10 cellular contexts compared by ENCODE assay signal in the genomic region with DNA sequence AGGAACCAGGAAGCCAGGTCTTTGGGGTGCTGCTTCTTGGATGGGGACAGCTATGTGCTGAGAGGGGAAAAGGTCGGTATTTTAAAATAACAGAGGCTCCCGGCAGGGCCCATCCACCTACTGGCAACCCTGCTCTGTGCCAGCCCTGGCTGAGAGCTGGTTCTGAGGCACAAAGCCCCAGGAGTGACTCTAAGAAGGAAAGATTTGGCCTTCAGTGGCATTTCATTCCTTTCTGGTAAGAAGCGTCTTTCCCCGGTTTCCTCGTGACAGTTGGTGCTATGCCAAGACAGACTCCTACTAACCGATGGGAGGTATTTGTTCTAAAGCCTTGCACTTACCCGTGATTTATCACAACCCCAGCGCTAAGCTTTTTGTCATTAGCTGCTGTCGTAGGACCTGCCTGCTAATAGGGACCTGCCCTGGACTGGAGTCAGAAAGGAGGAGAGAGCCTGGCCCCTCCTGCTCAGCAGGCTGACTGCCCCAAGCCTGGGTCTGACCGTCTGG.
DNase-seq lines count a peak whose midpoint lies in the region; ATAC-seq, FAIRE-seq and TF ChIP-seq lines count a peak whose summit lies in the region.
"Had no signal": no experiment of that assay in that cellular context is flagged by ENCODE, and none has a peak within 500 bp of the region (broad histone marks: within the 10 kb centered on the region; RNA-seq: fewer than 3 reads in every experiment).

No MANE protein-coding gene starts in this region.

- H3K4me3 Mint-ChIP-seq in activated naive CD4-positive, alpha-beta T cell treated with anti-CD3 and anti-CD28 coated beads for 36 hours: no peak overlapping the region
- H3K4me3 Mint-ChIP-seq: neural crest cell had no signal

- intact Hi-C loops in activated naive CD4-positive, alpha-beta T cell treated with anti-CD3 and anti-CD28 coated beads for 36 hours (cut with micrococcal nuclease): no loop called here

- H3K9me3 Mint-ChIP-seq in activated naive CD4-positive, alpha-beta T cell treated with anti-CD3 and anti-CD28 coated beads for 36 hours: no peaks in the 10 kb centered on the region
- H3K9me3 Mint-ChIP-seq: neural crest cell had no signal

- no peak overlapping the region for H3K27ac Mint-ChIP-seq in activated naive CD4-positive, alpha-beta T cell treated with anti-CD3 and anti-CD28 coated beads for 36 hours

- no peak for FAIRE-seq in urothelium cell line (lab: Jason Lieb, UNC)

- peak; percentile 26 to 28 for DNase-seq in SHP77 (lab: John Stamatoyannopoulos, UW)
- no peak for DNase-seq in SHP77 treated with DMSO at 0.1 percent for 48 hours (lab: John Stamatoyannopoulos, UW)
- peak; percentile 71 to 74 for DNase-seq in cardiac fibroblast (ENCODE audit: low read depth in 2 of 2)
- DNase-seq in medulla oblongata (ENCODE audit: extremely low spot score): peak; percentile 72
- DNase-seq in urothelium cell line (ENCODE audit: low spot score): peak; percentile 30
- no peak for DNase-seq in activated naive CD4-positive, alpha-beta T cell treated with anti-CD3 and anti-CD28 coated beads for 36 hours
- DNase-seq in NCI-H1694 (lab: John Stamatoyannopoulos, UW): no peak
- DNase-seq: stimulated activated CD8-positive, alpha-beta memory T cell treated with anti-CD3 and anti-CD28 coated beads, Interleukin-4, amount 100 ng/mL, for 48 hours had no signal

- no peak overlapping the region for H3K4me3 ChIP-seq in cardiac fibroblast (replicated peaks in 1 of 2; ENCODE audit: low read depth in 2 of 2, low read length in 2 of 2)

- H3K4me1 Mint-ChIP-seq in activated naive CD4-positive, alpha-beta T cell treated with anti-CD3 and anti-CD28 coated beads for 36 hours (ENCODE audit: low read depth): peaks cover 46% of the 10 kb centered on the region

- CTCF ChIA-PET in activated naive CD4-positive, alpha-beta T cell treated with anti-CD3 and anti-CD28 coated beads for 36 hours (lab: Charles Lee): interaction anchor here (0.6 to 2.3 kb wide), 5 partner anchors 11 to 148 kb away, joined by 3 to 6 read pairs (median 4); no protein-coding TSS in a partner anchor

- H3K36me3 Mint-ChIP-seq in activated naive CD4-positive, alpha-beta T cell treated with anti-CD3 and anti-CD28 coated beads for 36 hours (ENCODE audit: low read depth): no peaks in the 10 kb centered on the region

- H3K27me3 Mint-ChIP-seq in activated naive CD4-positive, alpha-beta T cell treated with anti-CD3 and anti-CD28 coated beads for 36 hours (ENCODE audit: low read depth): no peaks in the 10 kb centered on the region

- no peak for ATAC-seq in GM19324 (IDR thresholded peaks at IDR 0.05; ENCODE audit: low FRiP score, unreplicated experiment)

- no peak for TF ChIP-seq CTCF in cardiac fibroblast (IDR thresholded peaks at IDR 0.05; ENCODE audit: low read depth, low read length)

Comparison
In these comparisons a context has a peak if more than half of its experiments do, and no peak if none do; other contexts are left out.
1. DNase-seq: peak in SHP77 (2 of 2), cardiac fibroblast (2 of 2), medulla oblongata (single experiment) and urothelium cell line (single experiment); none in SHP77 treated with DMSO at 0.1 percent for 48 hours (single experiment), activated naive CD4-positive, alpha-beta T cell treated with anti-CD3 and anti-CD28 coated beads for 36 hours (single experiment) and NCI-H1694 (single experiment).